ENCODE assay signal across 9 cellular contexts in the genomic region with DNA sequence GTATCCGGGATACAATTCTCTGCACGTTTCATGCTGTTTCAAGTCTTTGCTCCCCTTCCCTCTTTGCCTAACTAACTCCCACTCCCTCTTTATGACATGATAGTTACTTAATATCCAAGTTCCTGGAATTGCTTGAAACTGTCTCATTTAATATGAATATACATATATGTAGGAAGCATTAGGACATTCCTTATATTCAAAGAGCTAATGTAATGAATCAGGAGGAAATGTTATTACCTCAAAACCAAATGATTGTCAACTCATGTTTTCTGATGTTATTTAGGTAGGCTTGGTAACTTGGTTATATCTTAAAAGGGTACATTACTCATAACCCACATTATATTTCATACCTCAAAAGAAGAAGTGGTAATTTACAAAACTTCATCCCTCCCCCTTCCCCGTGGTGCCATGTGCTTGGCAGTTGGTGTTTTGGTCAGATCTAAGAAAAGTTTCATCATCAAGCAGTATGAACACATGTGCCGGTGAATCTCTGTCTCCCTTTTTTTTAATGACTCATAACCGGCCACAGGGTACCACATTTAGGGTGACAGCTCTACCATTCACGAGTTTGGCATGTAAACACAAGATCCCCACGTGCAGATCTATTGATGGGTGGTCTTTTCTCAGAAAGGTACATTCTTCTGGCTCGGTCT.
DNase-seq lines count a peak whose midpoint lies in the region; ATAC-seq, FAIRE-seq and TF ChIP-seq lines count a peak whose summit lies in the region.
"Had no signal": no experiment of that assay in that cellular context is flagged by ENCODE, and none has a peak within 500 bp of the region (broad histone marks: within the 10 kb centered on the region; RNA-seq: fewer than 3 reads in every experiment).

No MANE protein-coding gene starts in this region.

- no peak overlapping the region for H3K4me3 ChIP-seq in ACC112 (ENCODE audit: low read depth, low read length)
- no peak overlapping the region for H3K4me3 ChIP-seq in epithelial cell of esophagus (ENCODE audit: low read length)

- H3K79me2 ChIP-seq in ACC112 (ENCODE audit: control insufficient read depth, insufficient read depth, low read length, unreplicated experiment) = no peaks in the 10 kb centered on the region

- H3K4me1 ChIP-seq in ACC112 (ENCODE audit: control insufficient read depth, insufficient read depth, low read length, unreplicated experiment) = peaks cover 17% of the 10 kb centered on the region

- 0 out of 2 replicates have a peak overlapping the region, but pooled peaks have one; percentile 6 for H3K27ac ChIP-seq in ACC112 (ENCODE audit: low read depth, low read length)

- no peak for FAIRE-seq in D721Med (lab: Jason Lieb, UNC)
- FAIRE-seq: G401.6 had no signal

- H3K27me3 ChIP-seq in ACC112 (ENCODE audit: insufficient read depth, low read length) = no peaks in the 10 kb centered on the region

- no peak for TF ChIP-seq CTCF in epithelial cell of esophagus (IDR thresholded peaks at IDR 0.05; ENCODE audit: insufficient read depth, low read depth, low read length, missing control alignments)
- TF ChIP-seq CTCF in D721Med (IDR thresholded peaks at IDR 0.05; ENCODE audit: insufficient read depth, missing control alignments) = no peak

- peak; percentile 12 for DNase-seq in T-helper 22 cell (ENCODE audit: low read depth)
- peak; percentile 77 for DNase-seq in epithelial cell of esophagus (ENCODE audit: low read depth)
- peak; percentile 69 for DNase-seq in stimulated activated CD8-positive, alpha-beta memory T cell treated with anti-CD3 and anti-CD28 coated beads, Interleukin-4, amount 100 ng/mL, for 48 hours
- DNase-seq in D721Med (ENCODE audit: insufficient read length, low spot score) = no peak
- no peak for DNase-seq in NCI-H510A treated with DMSO at 0.1 percent for 48 hours (lab: John Stamatoyannopoulos, UW)

- no peak overlapping the region for H2AFZ ChIP-seq in ACC112 (ENCODE audit: low read length, unreplicated experiment)

- ATAC-seq in GM19043 (IDR thresholded peaks at IDR 0.05; ENCODE audit: low read depth, unreplicated experiment) = peak; percentile 63
- ATAC-seq in HG03342 (IDR thresholded peaks at IDR 0.05; ENCODE audit: unreplicated experiment) = peak; percentile 87

- no peaks in the 10 kb centered on the region for H3K36me3 ChIP-seq in ACC112 (ENCODE audit: insufficient read depth, low read length)

Comparison
In these comparisons a context has a peak if more than half of its experiments do, and no peak if none do; other contexts are left out.
1. DNase-seq: peak in T-helper 22 cell (single experiment), epithelial cell of esophagus (single experiment) and stimulated activated CD8-positive, alpha-beta memory T cell treated with anti-CD3 and anti-CD28 coated beads, Interleukin-4, amount 100 ng/mL, for 48 hours (single experiment); none in D721Med (single experiment) and NCI-H510A treated with DMSO at 0.1 percent for 48 hours (single experiment).